15 cellular contexts compared by ENCODE assay signal in genomic region chr11:129591527-129591926, GRCh38.
DNase-seq lines count a peak whose midpoint lies in the region; FAIRE-seq and TF ChIP-seq lines count a peak whose summit lies in the region.
"Had no signal": no experiment of that assay in that cellular context is flagged by ENCODE, and none has a peak within 500 bp of the region (broad histone marks: within the 10 kb centered on the region; RNA-seq: fewer than 3 reads in every experiment).

No MANE protein-coding gene starts in this region.

- no peaks in the 10 kb centered on the region for H3K79me2 ChIP-seq in H9 (ENCODE audit: insufficient read depth, low read length)

- no peaks in the 10 kb centered on the region for H3K79me1 ChIP-seq in H9 (ENCODE audit: insufficient read depth, low read depth, low read length, poor library complexity, severe bottlenecking)

- H3K23ac ChIP-seq in H9 (ENCODE audit: insufficient read length, low read depth, low read length) = no peak overlapping the region

- TF ChIP-seq EP300 in ovary (IDR thresholded peaks at IDR 0.05) = no peak

- H2BK120ac ChIP-seq in H9 (ENCODE audit: low read depth, low read length, poor library complexity, severe bottlenecking) = no peak overlapping the region

- intact Hi-C loops in esophagus squamous epithelium (cut with DNase I) (no loop called here), ovary (cut with DNase I) (no loop called here)

- H4K20me1 ChIP-seq in H9 (ENCODE audit: control insufficient read depth, insufficient read depth, insufficient read length) = no peaks in the 10 kb centered on the region

- no peak overlapping the region for H2BK20ac ChIP-seq in H9 (ENCODE audit: low read depth, low read length, poor library complexity, severe bottlenecking)

- no peak overlapping the region for H3K27ac Mint-ChIP-seq in H9
- H3K27ac Mint-ChIP-seq: CD4-positive, alpha-beta memory T cell had no signal

- H3K4me2 ChIP-seq in H9 (ENCODE audit: insufficient read depth, insufficient read length, low read length) = no peak overlapping the region

- peak overlapping the region; percentile 53 for H3K18ac ChIP-seq in H9 (ENCODE audit: insufficient read length, low read depth, low read length)

- H2BK5ac ChIP-seq in H9 (ENCODE audit: insufficient read length, low read length) = no peak overlapping the region

- H3K27me3 ChIP-seq in H9 (ENCODE audit: insufficient read depth, low read length) = no peaks in the 10 kb centered on the region
- H3K27me3 ChIP-seq in bronchial epithelial cell (ENCODE audit: control insufficient read depth, insufficient read depth, low read length) = no peaks in the 10 kb centered on the region
- H3K27me3 ChIP-seq in esophagus squamous epithelium = no peaks in the 10 kb centered on the region
- no peaks in the 10 kb centered on the region for H3K27me3 ChIP-seq in ovary

- TF ChIP-seq POLR2A in esophagus squamous epithelium (IDR thresholded peaks at IDR 0.05) (no peak), ovary (IDR thresholded peaks at IDR 0.05) (no peak)

- H3T11ph ChIP-seq in H9 (ENCODE audit: low read length) = no peak overlapping the region

- H3K4me1 ChIP-seq in H9 (ENCODE audit: insufficient read depth, low read length) = peaks cover 5% of the 10 kb centered on the region; the same call in 1 of the 2 replicates
- peaks cover 6 to 82% (median 7%) of the 10 kb centered on the region in 3 donors for H3K4me1 ChIP-seq in esophagus squamous epithelium
- no peaks in the 10 kb centered on the region for H3K4me1 ChIP-seq in ovary (ENCODE audit: insufficient read depth)

- peaks cover 0 to 8% of the 10 kb centered on the region in 2 experiments; a peak in 3 of 4 replicates for H3K4me1 Mint-ChIP-seq in H9
- H3K4me1 Mint-ChIP-seq: CD4-positive, alpha-beta memory T cell had no signal

- WGBS in H9 (ENCODE audit: extremely low coverage, insufficient read length, low lambda C conversion rate) = no CpG with 5 or more reads among the region's 2 CpGs
- 57 to 62% methylated on average over 2 of the region's 2 CpGs for WGBS in esophagus squamous epithelium, 2 donors
- WGBS in ovary, 3 donors = 63 to 75% (median 72%) methylated on average over 2 of the region's 2 CpGs

- H3K9ac ChIP-seq in H9 (ENCODE audit: extremely low read depth, insufficient read length, low read length) = no peak overlapping the region

- no peak overlapping the region; the same call in 1 of the 2 replicates for H3K14ac ChIP-seq in H9 (ENCODE audit: insufficient read depth, low read length)

- H3K27me3 Mint-ChIP-seq in H9 (ENCODE audit: low read depth) = peaks cover 9% of the 10 kb centered on the region

- H3K36me3 Mint-ChIP-seq in H9 (ENCODE audit: insufficient read depth in 1 of 3, low read depth in 3 of 3) = peaks cover 0 to 3% (median 0%) of the 10 kb centered on the region in 3 experiments; a peak in 2 of 7 replicates
- H3K36me3 Mint-ChIP-seq: CD4-positive, alpha-beta memory T cell had no signal

- H3K56ac ChIP-seq in H9 (ENCODE audit: insufficient read length, low read depth, low read length) = no peak overlapping the region

- H3K4me3 Mint-ChIP-seq in H9 = no peak overlapping the region; a peak in 1 of 5 replicates
- H3K4me3 Mint-ChIP-seq: CD4-positive, alpha-beta memory T cell had no signal

- no peaks in the 10 kb centered on the region for H3K23me2 ChIP-seq in H9 (ENCODE audit: insufficient read length, low read depth, low read length, poor library complexity, severe bottlenecking)

- H3K9me3 ChIP-seq in H9 (ENCODE audit: control insufficient read depth, low read depth, low read length) = no peaks in the 10 kb centered on the region
- no peaks in the 10 kb centered on the region for H3K9me3 ChIP-seq in esophagus squamous epithelium
- no peaks in the 10 kb centered on the region for H3K9me3 ChIP-seq in ovary

- H3K9me3 Mint-ChIP-seq in H9 = no peaks in the 10 kb centered on the region

- no peak overlapping the region for H3K4me3 ChIP-seq in bronchial epithelial cell (ENCODE audit: low read depth, low read length)
- H3K4me3 ChIP-seq in esophagus squamous epithelium = peak overlapping the region in 2 of 4 donors; percentile 1 to 13
- no peak overlapping the region for H3K4me3 ChIP-seq in ovary

- H3K4ac ChIP-seq in H9 (ENCODE audit: low read depth, low read length) = no peak overlapping the region

- H3K27ac ChIP-seq in H9 (ENCODE audit: insufficient read length, low read depth, low read length) = no peak overlapping the region
- H3K27ac ChIP-seq in esophagus squamous epithelium = peak overlapping the region; percentile 62 to 86 (median 80)
- no peak overlapping the region for H3K27ac ChIP-seq in ovary

- no peak for TF ChIP-seq CTCF in H9 (conservative IDR thresholded peaks at IDR 0.05)
- TF ChIP-seq CTCF in bronchial epithelial cell (IDR thresholded peaks at IDR 0.05; ENCODE audit: insufficient read depth, low read length, severe bottlenecking) = no peak
- no peak for TF ChIP-seq CTCF in esophagus squamous epithelium (IDR thresholded peaks at IDR 0.05)
- no peak for TF ChIP-seq CTCF in ovary (IDR thresholded peaks at IDR 0.05)

- no peaks in the 10 kb centered on the region for H3K36me3 ChIP-seq in bronchial epithelial cell (ENCODE audit: control insufficient read depth, insufficient read depth, low read length)
- H3K36me3 ChIP-seq in esophagus squamous epithelium = no peaks in the 10 kb centered on the region
- H3K36me3 ChIP-seq in ovary = no peaks in the 10 kb centered on the region

- H4K91ac ChIP-seq in H9 (ENCODE audit: insufficient read length, low read depth, low read length) = no peak overlapping the region

- FAIRE-seq in bronchial epithelial cell (lab: Jason Lieb, UNC) = peak; percentile 95
- FAIRE-seq: G401.6, GM12892 had no signal

- H4K5ac ChIP-seq in H9 (ENCODE audit: insufficient read length, low read depth, low read length) = no peak overlapping the region

- no peak overlapping the region for H2AFZ ChIP-seq in H9 (ENCODE audit: low read length)

- no peak overlapping the region for H2BK12ac ChIP-seq in H9 (ENCODE audit: insufficient read length, low read depth, low read length)

- H2BK15ac ChIP-seq in H9 (ENCODE audit: low read depth, low read length) = no peak overlapping the region

- H2AK5ac ChIP-seq in H9 (ENCODE audit: insufficient read length, low read length) = no peak overlapping the region

- no peak overlapping the region for H4K8ac ChIP-seq in H9 (replicated peaks; ENCODE audit: insufficient read length, low read depth, low read length)

- DNase-seq in H9 = no peak
- no peak for DNase-seq in bronchial epithelial cell (ENCODE audit: low read depth)
- no peak for DNase-seq in esophagus squamous epithelium (lab: John Stamatoyannopoulos, UW)
- DNase-seq in NCI-H187 (lab: John Stamatoyannopoulos, UW) = no peak
- no peak for DNase-seq in ovary
- DNase-seq in NCI-H2171 treated with DMSO at 0.1 percent for 48 hours (lab: John Stamatoyannopoulos, UW) = no peak
- DNase-seq: C1 segment of cervical spinal cord; CD4-positive, alpha-beta memory T cell; COR-L47; DMS153; DND-41; GOT3; H7 had no signal

Comparison
In these comparisons a context has a peak if more than half of its experiments do, and no peak if none do; other contexts are left out.
1. H3K27ac ChIP-seq: peak in esophagus squamous epithelium (4 of 4); none in H9 (single experiment) and ovary (0 of 2).